ENCODE assay signal across 17 cellular contexts in genomic region chr16:85057948-85058347, GRCh38. TPM values are rescaled to one million over a fixed set of nuclear protein-coding genes. Genes with fewer than 3 reads are reported as not detected.
DNase-seq lines count a peak whose midpoint lies in the region; ATAC-seq, FAIRE-seq and TF ChIP-seq lines count a peak whose summit lies in the region.
"Had no signal": no experiment of that assay in that cellular context is flagged by ENCODE, and none has a peak within 500 bp of the region (broad histone marks: within the 10 kb centered on the region; RNA-seq: fewer than 3 reads in every experiment).

No MANE protein-coding gene starts in this region.

- peaks cover 5% of the 10 kb centered on the region; the same call in 2 of the 3 replicates for H3K79me2 ChIP-seq in K562 (ENCODE audit: control insufficient read depth, insufficient read depth, low read length)
- H3K79me2 ChIP-seq: parathyroid adenoma had no signal

- intact Hi-C loops in K562 (cut with micrococcal nuclease) = loop anchor here (1.0 to 5.0 kb wide), 4 partner anchors 29 to 86 kb away; no protein-coding TSS in a partner anchor
- intact Hi-C loops in naive thymus-derived CD4-positive, alpha-beta T cell (cut with micrococcal nuclease) = loop anchor here in 1 of 2 donors (10.0 kb wide), 1 partner anchor 497 kb away; no protein-coding TSS in a partner anchor

- WGBS in K562 (ENCODE audit: insufficient coverage, low coverage, missing lambda C conversion rate) = 81% methylated on average over 7 of the region's 7 CpGs

- TF ChIP-seq EP300 in K562 (IDR thresholded peaks at IDR 0.05; ENCODE audit: low read length) = no peak

- ATAC-seq in K562 (no peak), HG03354 (IDR thresholded peaks at IDR 0.05; ENCODE audit: poor library complexity, severe bottlenecking, unreplicated experiment) (no peak)
- ATAC-seq in naive thymus-derived CD4-positive, alpha-beta T cell = no peak

- no peak overlapping the region for H3K4me2 ChIP-seq in K562 (ENCODE audit: insufficient read depth, low read length)

- in situ Hi-C loops in K562 (cut with MboI) = no loop called here

- peaks cover 18% of the 10 kb centered on the region for H3K36me3 ChIP-seq in K562 (ENCODE audit: control insufficient read depth, insufficient read depth, low read length)
- H3K36me3 ChIP-seq in naive thymus-derived CD4-positive, alpha-beta T cell (ENCODE audit: control insufficient read depth in 2 of 3, insufficient read depth in 3 of 3, low read length in 3 of 3) = no peaks in the 10 kb centered on the region

- no peak for TF ChIP-seq RAD21 in K562 (CRISPR knock-in tag; conservative IDR thresholded peaks at IDR 0.05 in 1 of 2, IDR thresholded peaks at IDR 0.05 in 1 of 2)

- CTCF ChIA-PET in K562 (lab: Yijun Ruan, JAX; ENCODE audit: low intra/inter-chr PET ratio) = no interaction called here
- CTCF ChIA-PET in naive thymus-derived CD4-positive, alpha-beta T cell (lab: Charles Lee) = interaction anchor here (0.6 to 3.0 kb wide), 3 partner anchors 29 to 91 kb away, joined by 3 to 18 read pairs (median 3); no protein-coding TSS in a partner anchor

- H3K9me3 ChIP-seq in K562 (replicated peaks; ENCODE audit: control insufficient read depth, insufficient read depth, low read depth, low read length) = no peaks in the 10 kb centered on the region
- H3K9me3 ChIP-seq in naive thymus-derived CD4-positive, alpha-beta T cell (ENCODE audit: control insufficient read depth in 2 of 3, low read length in 3 of 3) = no peaks in the 10 kb centered on the region

- TF ChIP-seq CTCF in K562 (IDR thresholded peaks at IDR 0.05 in 2 of 3, conservative IDR thresholded peaks at IDR 0.05 in 1 of 3; ENCODE audit: insufficient read depth in 2 of 3, low read depth in 1 of 3, low read length in 3 of 3) = no peak

- H3K4me1 ChIP-seq in K562 (replicated peaks in 1 of 2; ENCODE audit: control insufficient read depth in 2 of 2, insufficient read depth in 2 of 2, low read length in 2 of 2) = peaks cover 30 to 33% of the 10 kb centered on the region in 2 experiments
- peaks cover 25 to 37% of the 10 kb centered on the region in 2 donors for H3K4me1 ChIP-seq in naive thymus-derived CD4-positive, alpha-beta T cell (ENCODE audit: control insufficient read depth in 2 of 2, insufficient read depth in 2 of 2, low read length in 2 of 2)

- H2AFZ ChIP-seq in K562 (ENCODE audit: low read depth, low read length) = no peak overlapping the region
- H2AFZ ChIP-seq: parathyroid adenoma had no signal

- peaks cover 30% of the 10 kb centered on the region for H3K4me1 Mint-ChIP-seq in T-helper 2 cell treated with Interferon-gamma antibody and Interleukin-4, amounts not matched to agents 5 μg/mL and 100 μg/mL, for 36 hours (ENCODE audit: low read depth)
- peaks cover 32 to 63% (median 37%) of the 10 kb centered on the region in 7 donors for H3K4me1 Mint-ChIP-seq in naive thymus-derived CD4-positive, alpha-beta T cell

- no peaks in the 10 kb centered on the region; the same call in 1 of the 2 replicates for H4K20me1 ChIP-seq in K562 (replicated peaks; ENCODE audit: control insufficient read depth, insufficient read depth, low read length)

- H3K9me3 Mint-ChIP-seq in T-helper 2 cell treated with Interferon-gamma antibody and Interleukin-4, amounts not matched to agents 5 μg/mL and 100 μg/mL, for 36 hours = no peaks in the 10 kb centered on the region
- no peaks in the 10 kb centered on the region for H3K9me3 Mint-ChIP-seq in naive thymus-derived CD4-positive, alpha-beta T cell

- H3K36me3 Mint-ChIP-seq in T-helper 2 cell treated with Interferon-gamma antibody and Interleukin-4, amounts not matched to agents 5 μg/mL and 100 μg/mL, for 36 hours (ENCODE audit: low read depth) = peaks cover 2% of the 10 kb centered on the region
- peaks cover 0 to 10% (median 4%) of the 10 kb centered on the region in 5 donors for H3K36me3 Mint-ChIP-seq in naive thymus-derived CD4-positive, alpha-beta T cell

- no peak for FAIRE-seq in K562 (lab: Jason Lieb, UNC)
- no peak for FAIRE-seq in H54 (lab: Jason Lieb, UNC)

- peaks cover 15% of the 10 kb centered on the region for H3K27me3 Mint-ChIP-seq in T-helper 2 cell treated with Interferon-gamma antibody and Interleukin-4, amounts not matched to agents 5 μg/mL and 100 μg/mL, for 36 hours (ENCODE audit: low read depth)
- no peaks in the 10 kb centered on the region for H3K27me3 Mint-ChIP-seq in naive thymus-derived CD4-positive, alpha-beta T cell
- H3K27me3 Mint-ChIP-seq: type B pancreatic cell had no signal

- H3K9me1 ChIP-seq in K562 (ENCODE audit: control insufficient read depth, insufficient read depth, low read length) = no peaks in the 10 kb centered on the region

- H3K4me3 Mint-ChIP-seq in T-helper 2 cell treated with Interferon-gamma antibody and Interleukin-4, amounts not matched to agents 5 μg/mL and 100 μg/mL, for 36 hours = peak overlapping the region; percentile 41
- H3K4me3 Mint-ChIP-seq in naive thymus-derived CD4-positive, alpha-beta T cell = peak overlapping the region in 6 of 10 donors; percentile 50 to 90 (median 78)
- H3K4me3 Mint-ChIP-seq: type B pancreatic cell had no signal

- BruUV-seq in K562 (replicated peaks; lab: Mats Ljungman, UMichigan) = no TSS peak

- no peak overlapping the region for H3K27ac ChIP-seq in K562 (ENCODE audit: extremely low read depth, low read depth, low read length)
- peak overlapping the region; percentile 72 for H3K27ac ChIP-seq in naive thymus-derived CD4-positive, alpha-beta T cell (ENCODE audit: low read depth, low read length)
- H3K27ac ChIP-seq: parathyroid adenoma had no signal

- POLR2A ChIA-PET in K562 (lab: Yijun Ruan, JAX) = interaction anchor here (0.6 to 3.1 kb wide), 2 partner anchors 11 to 22 kb away, joined by 3 to 19 read pairs; no protein-coding TSS in a partner anchor
- POLR2A ChIA-PET in naive thymus-derived CD4-positive, alpha-beta T cell (lab: Charles Lee) = interaction anchor here (0.8 to 2.9 kb wide), 3 partner anchors 11 to 50 kb away, joined by 3 to 9 read pairs (median 6); partner anchors contain the start of gene ZDHHC7

- H3K4me3 ChIP-seq in K562 = no peak overlapping the region
- no peak overlapping the region for H3K4me3 ChIP-seq in naive thymus-derived CD4-positive, alpha-beta T cell (ENCODE audit: low read length)

- no peak overlapping the region for H3K9ac ChIP-seq in K562 (ENCODE audit: insufficient read depth in 1 of 2, low read depth in 2 of 2, low read length in 2 of 2)
- H3K9ac ChIP-seq: parathyroid adenoma had no signal

- H3K27me3 ChIP-seq in K562 (ENCODE audit: control insufficient read depth in 2 of 2, insufficient read depth in 2 of 2, low read length in 2 of 2) = no peaks in the 10 kb centered on the region
- H3K27me3 ChIP-seq in naive thymus-derived CD4-positive, alpha-beta T cell (ENCODE audit: control insufficient read depth in 2 of 2, insufficient read depth in 2 of 2, low read length in 2 of 2) = no peaks in the 10 kb centered on the region

- TF ChIP-seq POLR2A in K562 (conservative IDR thresholded peaks at IDR 0.05) (no peak), H54 (IDR thresholded peaks at IDR 0.05; ENCODE audit: low read depth, low read length) (no peak)

- H3K27ac Mint-ChIP-seq in T-helper 2 cell treated with Interferon-gamma antibody and Interleukin-4, amounts not matched to agents 5 μg/mL and 100 μg/mL, for 36 hours = no peak overlapping the region
- H3K27ac Mint-ChIP-seq in naive thymus-derived CD4-positive, alpha-beta T cell = peak overlapping the region; percentile 82 to 98 (median 96)
- H3K27ac Mint-ChIP-seq: type B pancreatic cell had no signal

- no peak for DNase-seq in T-helper 2 cell treated with Interferon-gamma antibody and Interleukin-4, amounts not matched to agents 5 μg/mL and 100 μg/mL, for 36 hours (ENCODE audit: low spot score)
- DNase-seq in T-helper 2 cell (no peak), NCI-H2029 (lab: John Stamatoyannopoulos, UW) (peak; percentile 19), K562 (ENCODE audit: extremely low read depth in 1 of 4, low spot score in 3 of 4) (no peak), H54 (ENCODE audit: insufficient read length, low spot score) (no peak), dedifferentiated amniotic fluid mesenchymal stem cell (ENCODE audit: extremely low spot score) (no peak)
- DNase-seq in naive thymus-derived CD4-positive, alpha-beta T cell = no peak
- DNase-seq: activated gamma-delta T cell; central memory CD4-positive, alpha-beta T cell; IMR-90; mammary epithelial cell had no signal

RNA-seq across cellular contexts. Expression of gene KIAA0513, which starts 30.4 kb away (rescaled TPM):
- 51.3 and 93.2 TPM in 2 replicates for total RNA-seq in K562 (2011; cell fraction: chromatin; rRNA removed; ENCODE audit: low replicate concordance)
- 39.2 and 39.4 TPM in 2 replicates for total RNA-seq in K562 (2011; cell fraction: nucleolus; rRNA removed)
- total RNA-seq in K562 (2011; cell fraction: nucleoplasm; rRNA removed) = 29.0 and 33.3 TPM in 2 replicates
- total RNA-seq in K562 (2014; rRNA removed) = 11.0 and 11.2 TPM in 2 replicates
- 6.1 and 10.3 TPM in 2 replicates for total RNA-seq in K562 (2014; rRNA removed; fragmentation: Illumina TruSeq; extraction: Trizol)
- total RNA-seq in K562 (2015; rRNA removed; fragmentation: Illumina TruSeq; extraction: Trizol) = 9.3 and 9.7 TPM in 2 replicates
- total RNA-seq in K562 (2021) = 13.7 and 14.7 TPM in 2 replicates
- 6.9 and 8.6 TPM in 2 replicates for polyA plus RNA-seq in K562 (2011; rRNA removed)
- 4.0 and 9.6 TPM in 2 replicates for polyA plus RNA-seq in K562 (2011; cell fraction: cytosol; rRNA removed)
- polyA plus RNA-seq in K562 (2011; cell fraction: nucleus; rRNA removed) = 6.8 and 12.9 TPM in 2 replicates
- polyA plus RNA-seq in K562 (2012) = 10.5 and 13.3 TPM in 2 replicates
- polyA plus RNA-seq in K562 (2014; fragmentation: Illumina TruSeq; extraction: Trizol) = 10.1 and 12.6 TPM in 2 replicates
- under 1 TPM; 0.18 to 0.36 TPM for polyA plus RNA-seq in K562 (2014; fragmentation: Nextera tagmentation; extraction: Ambion mirVana)
- polyA plus RNA-seq in K562 (2014; rRNA removed) = 9.8 and 10.2 TPM in 2 replicates
- polyA minus RNA-seq in K562 (2011; rRNA and poly(A)+ RNA removed) = 7.7 and 17.3 TPM in 2 replicates
- 5.1 and 6.4 TPM in 2 replicates for polyA minus RNA-seq in K562 (2011; cell fraction: cytosol; rRNA and poly(A)+ RNA removed)
- polyA minus RNA-seq in K562 (2011; cell fraction: nucleus; rRNA and poly(A)+ RNA removed) = 9.6 and 11.7 TPM in 2 replicates
- 10 to 100 TPM in 4 of 5 experiments, 1 to 10 TPM in 1; 9.5 to 28.9 (median 15.1) TPM for total RNA-seq in naive thymus-derived CD4-positive, alpha-beta T cell
- polyA plus RNA-seq in naive thymus-derived CD4-positive, alpha-beta T cell = 1 to 10 TPM; 6.9 to 7.9 TPM

RNA-seq across cellular contexts. Expression of gene ZDHHC7, which starts 46.6 kb away (rescaled TPM):
- 116 and 182 TPM in 2 replicates for total RNA-seq in K562 (2011; cell fraction: chromatin; rRNA removed; ENCODE audit: low replicate concordance)
- 70.2 and 72.6 TPM in 2 replicates for total RNA-seq in K562 (2011; cell fraction: nucleolus; rRNA removed)
- total RNA-seq in K562 (2011; cell fraction: nucleoplasm; rRNA removed) = 82.7 and 89.1 TPM in 2 replicates
- 37.4 and 42.5 TPM in 2 replicates for total RNA-seq in K562 (2014; rRNA removed)
- total RNA-seq in K562 (2014; rRNA removed; fragmentation: Illumina TruSeq; extraction: Trizol) = 37.2 and 38.1 TPM in 2 replicates
- 44.5 and 44.6 TPM in 2 replicates for total RNA-seq in K562 (2015; rRNA removed; fragmentation: Illumina TruSeq; extraction: Trizol)
- 45.7 and 47.0 TPM in 2 replicates for total RNA-seq in K562 (2021)
- polyA plus RNA-seq in K562 (2011; rRNA removed) = 36.5 and 42.5 TPM in 2 replicates
- polyA plus RNA-seq in K562 (2011; cell fraction: cytosol; rRNA removed) = 43.9 and 59.7 TPM in 2 replicates
- polyA plus RNA-seq in K562 (2011; cell fraction: nucleus; rRNA removed) = 78.8 and 96.8 TPM in 2 replicates
- 37.6 and 39.5 TPM in 2 replicates for polyA plus RNA-seq in K562 (2012)
- 48.2 and 49.7 TPM in 2 replicates for polyA plus RNA-seq in K562 (2014; fragmentation: Illumina TruSeq; extraction: Trizol)
- 1 to 10 TPM; 1.7 to 1.8 TPM for polyA plus RNA-seq in K562 (2014; fragmentation: Nextera tagmentation; extraction: Ambion mirVana)
- polyA plus RNA-seq in K562 (2014; rRNA removed) = 31.3 and 39.8 TPM in 2 replicates
- 22.4 and 22.5 TPM in 2 replicates for polyA minus RNA-seq in K562 (2011; rRNA and poly(A)+ RNA removed)
- 14.8 and 19.9 TPM in 2 replicates for polyA minus RNA-seq in K562 (2011; cell fraction: cytosol; rRNA and poly(A)+ RNA removed)
- 17.2 and 23.5 TPM in 2 replicates for polyA minus RNA-seq in K562 (2011; cell fraction: nucleus; rRNA and poly(A)+ RNA removed)
- 10 to 100 TPM; 31.7 to 62.2 (median 33.4) TPM for total RNA-seq in naive thymus-derived CD4-positive, alpha-beta T cell
- 10 to 100 TPM; 33.2 to 47.7 TPM for polyA plus RNA-seq in naive thymus-derived CD4-positive, alpha-beta T cell

RNA-seq across cellular contexts. Expression of gene CIBAR2, which starts 54.3 kb away (rescaled TPM):
- not detected in 2 replicates for total RNA-seq in K562 (2011; cell fraction: chromatin; rRNA removed; ENCODE audit: low replicate concordance)
- total RNA-seq in K562 (2011; cell fraction: nucleolus; rRNA removed) = not detected in 2 replicates
- total RNA-seq in K562 (2011; cell fraction: nucleoplasm; rRNA removed) = not detected in 2 replicates
- total RNA-seq in K562 (2014; rRNA removed) (not detected in 2 replicates), K562 (2014; rRNA removed; fragmentation: Illumina TruSeq; extraction: Trizol) (not detected in 2 replicates), K562 (2015; rRNA removed; fragmentation: Illumina TruSeq; extraction: Trizol) (not detected in 2 replicates), K562 (2021) (not detected in 2 replicates)
- polyA plus RNA-seq in K562 (2011; rRNA removed) (not detected in 2 replicates), K562 (2014; fragmentation: Illumina TruSeq; extraction: Trizol) (not detected in 2 replicates), K562 (2014; fragmentation: Nextera tagmentation; extraction: Ambion mirVana) (not detected), K562 (2014; rRNA removed) (not detected in 2 replicates)
- polyA plus RNA-seq in K562 (2011; cell fraction: cytosol; rRNA removed) = not detected in 2 replicates
- not detected in 2 replicates for polyA plus RNA-seq in K562 (2011; cell fraction: nucleus; rRNA removed)
- polyA plus RNA-seq in K562 (2012) = not detected in 2 replicates
- polyA minus RNA-seq in K562 (2011; rRNA and poly(A)+ RNA removed) = not detected in 2 replicates
- not detected in 2 replicates for polyA minus RNA-seq in K562 (2011; cell fraction: cytosol; rRNA and poly(A)+ RNA removed)
- polyA minus RNA-seq in K562 (2011; cell fraction: nucleus; rRNA and poly(A)+ RNA removed) = not detected in 2 replicates
- total RNA-seq in naive thymus-derived CD4-positive, alpha-beta T cell = not detected
- polyA plus RNA-seq in naive thymus-derived CD4-positive, alpha-beta T cell = not detected
- total RNA-seq: A172; mammary epithelial cell; T-helper 1 cell treated with Interleukin-12 subunit alpha and Interleukin-12 subunit beta and Interleukin-4 antibody, amounts not matched to agents 30 ng/mL and 1 ng/mL, for 36 hours had no signal
- polyA plus RNA-seq: esophagus, mammary epithelial cell had no signal
